ENCODE assay signal across 31 cellular contexts in the genomic region with DNA sequence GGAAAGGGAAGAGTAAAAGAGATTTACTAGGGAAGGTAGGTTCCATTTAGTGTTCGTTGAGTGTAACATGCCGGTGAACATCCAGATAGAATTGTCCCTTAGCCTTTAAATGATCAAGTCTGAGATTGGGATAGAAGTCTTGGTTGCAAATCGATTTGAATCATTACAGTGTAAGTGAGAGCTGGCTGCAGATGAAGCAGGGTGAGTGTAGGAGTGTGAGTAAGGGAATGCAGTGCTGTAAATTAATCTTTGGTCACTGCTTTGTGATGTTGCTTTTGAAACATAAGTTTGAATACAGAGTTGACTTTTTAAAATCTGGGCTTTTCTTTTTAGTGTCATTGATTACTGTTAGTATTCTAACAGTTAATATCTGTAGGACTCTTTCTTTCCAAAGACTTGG.
"Had no signal": no experiment of that assay in that cellular context is flagged by ENCODE, and none has a peak within 500 bp of the region (broad histone marks: within the 10 kb centered on the region; RNA-seq: fewer than 3 reads in every experiment).

No MANE protein-coding gene starts in this region.

- H3K4me3 Mint-ChIP-seq: activated CD4-positive, alpha-beta memory T cell treated with anti-CD3 and anti-CD28 coated beads for 36 hours; activated CD4-positive, alpha-beta T cell treated with anti-CD3 and anti-CD28 coated beads, Interleukin-2, amount 10 ng/mL, durations not matched to agents 24 days and 14 days; activated T-cell treated with anti-CD3 and anti-CD28 coated beads, Interleukin-2, amount 50 U/mL, for 24 hours; activated T-helper 17 cell treated with anti-CD3 and anti-CD28 coated beads, Interleukin-2, amount 50 U/mL, for 72 hours; stimulated activated naive B cell treated with anti-CD40 and anti-IgM and Interleukin-4, amounts not matched to agents 10 μg/mL and 1 μg/mL and 100 μg/mL, for 72 hours; T-helper 1 cell treated with Interleukin-12 subunit alpha and Interleukin-12 subunit beta and Interleukin-4 antibody, amounts not matched to agents 30 μg/mL and 1 μg/mL, for 36 hours had no signal

- H3K9me3 ChIP-seq: heart right ventricle, lower lobe of right lung, pancreas, prostate gland, sigmoid colon, stomach, thyroid gland, upper lobe of right lung had no signal

- H3K27ac ChIP-seq: heart right ventricle, lower lobe of right lung, pancreas, prostate gland, sigmoid colon, stomach, thyroid gland, upper lobe of right lung had no signal

- H3K4me1 ChIP-seq: lower lobe of right lung, prostate gland, sigmoid colon, thyroid gland, upper lobe of right lung had no signal

- H3K4me3 ChIP-seq: heart right ventricle, lower lobe of right lung, pancreas, prostate gland, sigmoid colon, stomach, thyroid gland, upper lobe of right lung had no signal

- H3K27me3 ChIP-seq: heart right ventricle, pancreas, sigmoid colon, stomach, thyroid gland, upper lobe of right lung had no signal

- H3K36me3 Mint-ChIP-seq: activated CD4-positive, alpha-beta memory T cell treated with anti-CD3 and anti-CD28 coated beads for 36 hours; naive B cell had no signal

- ATAC-seq: activated T-helper 17 cell treated with anti-CD3 and anti-CD28 coated beads, Interleukin-2, amount 50 U/mL, for 72 hours; esophagus mucosa; heart right ventricle; lower lobe of right lung; pancreas; stimulated activated naive B cell treated with anti-CD40 and anti-IgM and Interleukin-4, amounts not matched to agents 10 μg/mL and 1 μg/mL and 100 μg/mL, for 72 hours; upper lobe of right lung had no signal

- DNase-seq: activated CD4-positive, alpha-beta memory T cell treated with anti-CD3 and anti-CD28 coated beads for 36 hours; activated CD4-positive, alpha-beta T cell treated with anti-CD3 and anti-CD28 coated beads, Interleukin-2, amount 10 ng/mL, durations not matched to agents 24 days and 14 days; activated CD4-positive, CD25-positive, alpha-beta regulatory T cell treated with anti-CD3 and anti-CD28 coated beads, Interleukin-2, amount 50 U/mL, for 72 hours; activated CD8-positive, alpha-beta memory T cell treated with anti-CD3 and anti-CD28 coated beads, Interleukin-2, amount 50 U/mL, for 4 hours; activated gamma-delta T cell treated with Interleukin-2 at 50 U/mL for 16 hours; activated naive CD4-positive, alpha-beta T cell treated with anti-CD3 and anti-CD28 coated beads, Interleukin-2, amount 50 U/mL, for 16 hours; activated T-cell treated with anti-CD3 and anti-CD28 coated beads, Interleukin-2, amount 50 U/mL, for 24 hours; amygdala; caudate nucleus; cortex of kidney; foreskin melanocyte; heart right ventricle; lower lobe of right lung; mesendoderm; naive B cell; nucleus accumbens; pancreas; retina; sigmoid colon; small intestine; stimulated activated CD4-positive, alpha-beta T cell treated with anti-CD3 and anti-CD28 coated beads, Interleukin-1b, Interleukin-23, amount 100 ng/mL, for 48 hours; stimulated activated CD4-positive, alpha-beta T cell treated with anti-CD3 and anti-CD28 coated beads, Interleukin-4, amount 100 ng/mL, for 4 hours; stimulated activated naive B cell treated with anti-CD40 and anti-IgM and Interleukin-4, amounts not matched to agents 10 μg/mL and 1 μg/mL and 100 μg/mL, for 72 hours; stomach; T1000; thyroid gland; upper lobe of right lung had no signal

- H3K4me1 Mint-ChIP-seq: activated CD4-positive, alpha-beta T cell treated with anti-CD3 and anti-CD28 coated beads, Interleukin-2, amount 10 ng/mL, durations not matched to agents 24 days and 14 days; activated T-helper 17 cell treated with anti-CD3 and anti-CD28 coated beads, Interleukin-2, amount 50 U/mL, for 72 hours had no signal

- H3K36me3 ChIP-seq: heart right ventricle, lower lobe of right lung, pancreas, prostate gland, sigmoid colon, stomach, thyroid gland, upper lobe of right lung had no signal

- H3K9me3 Mint-ChIP-seq: activated CD4-positive, alpha-beta memory T cell treated with anti-CD3 and anti-CD28 coated beads for 36 hours; activated CD4-positive, alpha-beta T cell treated with anti-CD3 and anti-CD28 coated beads, Interleukin-2, amount 10 ng/mL, durations not matched to agents 24 days and 14 days; activated T-cell treated with anti-CD3 and anti-CD28 coated beads, Interleukin-2, amount 50 U/mL, for 24 hours; activated T-helper 17 cell treated with anti-CD3 and anti-CD28 coated beads, Interleukin-2, amount 50 U/mL, for 72 hours; naive B cell; stimulated activated naive B cell treated with anti-CD40 and anti-IgM and Interleukin-4, amounts not matched to agents 10 μg/mL and 1 μg/mL and 100 μg/mL, for 72 hours; T-helper 1 cell treated with Interleukin-12 subunit alpha and Interleukin-12 subunit beta and Interleukin-4 antibody, amounts not matched to agents 30 μg/mL and 1 μg/mL, for 36 hours had no signal

- H3K27me3 Mint-ChIP-seq: naive B cell; stimulated activated naive B cell treated with anti-CD40 and anti-IgM and Interleukin-4, amounts not matched to agents 10 μg/mL and 1 μg/mL and 100 μg/mL, for 72 hours had no signal
